Comparison of ENCODE assay signal across 28 cellular contexts in genomic region chr1:14615539-14616218, GRCh38.
"Had no signal": no experiment of that assay in that cellular context is flagged by ENCODE, and none has a peak within 500 bp of the region (broad histone marks: within the 10 kb centered on the region; RNA-seq: fewer than 3 reads in every experiment).

No MANE protein-coding gene starts in this region.

- ATAC-seq: foreskin keratinocyte; heart right ventricle; left cardiac atrium; left lung; naive thymus-derived CD4-positive, alpha-beta T cell; stimulated activated effector memory CD8-positive, alpha-beta T cell treated with anti-CD3 and anti-CD28 coated beads, Interleukin-12 subunit alpha, Interleukin-12 subunit beta, amount 100 ng/mL, for 72 hours; stimulated activated naive CD8-positive, alpha-beta T cell treated with anti-CD3 and anti-CD28 coated beads, Interleukin-15, Interleukin-2, amounts not matched to agents 100 U/mL and 50 U/mL, for 24 hours had no signal

- FAIRE-seq: endothelial cell of umbilical vein, islet of Langerhans had no signal

- H3K27me3 ChIP-seq: colonic mucosa, left lung, right atrium auricular region, sigmoid colon, testis, upper lobe of left lung, uterus had no signal

- H3K9me3 ChIP-seq: colonic mucosa, left lung, prostate gland, testis, upper lobe of left lung, uterus had no signal

- H3K4me1 ChIP-seq: colonic mucosa, foreskin keratinocyte, heart right ventricle, left lung, prostate gland, right atrium auricular region, sigmoid colon, testis, tibial artery, upper lobe of left lung, uterus had no signal

- DNase-seq: colonic mucosa; effector CD8-positive, alpha-beta T cell; endodermal cell; foreskin keratinocyte; glutamatergic neuron; heart right ventricle; hippocampal formation; left cardiac atrium; left lung; mesenchymal stem cell; midbrain; naive thymus-derived CD4-positive, alpha-beta T cell; nucleus accumbens; sigmoid colon; stimulated activated CD4-positive, alpha-beta T cell treated with anti-CD3 and anti-CD28 coated beads, Interleukin-2, amount 100 ng/mL, for 24 hours; stimulated activated CD4-positive, alpha-beta T cell treated with anti-CD3 and anti-CD28 coated beads, Interleukin-4, amount 100 ng/mL, for 24 hours; stimulated activated naive CD8-positive, alpha-beta T cell treated with anti-CD3 and anti-CD28 coated beads, Interleukin-15, Interleukin-2, amounts not matched to agents 100 U/mL and 50 U/mL, for 24 hours; substantia nigra; testis; tibial artery; upper lobe of left lung; uterus had no signal

- H3K27ac ChIP-seq: colonic mucosa, esophagus muscularis mucosa, foreskin keratinocyte, heart right ventricle, left lung, prostate gland, right atrium auricular region, sigmoid colon, testis, tibial artery, upper lobe of left lung, uterus had no signal

- H3K36me3 ChIP-seq: colonic mucosa, esophagus muscularis mucosa, heart right ventricle, left lung, prostate gland, right atrium auricular region, sigmoid colon, tibial artery, upper lobe of left lung, uterus had no signal

- H3K4me3 ChIP-seq: colonic mucosa, esophagus muscularis mucosa, heart right ventricle, left lung, prostate gland, right atrium auricular region, sigmoid colon, testis, tibial artery, upper lobe of left lung, uterus had no signal
